ENCODE assay signal across 1 cellular context in genomic region chrX:132169554-132169953, GRCh38.
TF ChIP-seq lines count a peak whose summit lies in the region.

No MANE protein-coding gene starts in this region.

TF ChIP-seq in HepG2, 621 proteins besides CTCF, POLR2A, EP300 and RAD21 (continued from another document):
- TF ChIP-seq ZFP41 (CRISPR knock-in tag; IDR thresholded peaks at IDR 0.05; ENCODE audit: borderline replicate concordance) (no peak), GTF3A (CRISPR knock-in tag; conservative IDR thresholded peaks at IDR 0.05) (no peak), SOX5 (CRISPR knock-in tag; IDR thresholded peaks at IDR 0.05; ENCODE audit: borderline replicate concordance) (no peak), HNF4A (CRISPR knock-in tag; IDR thresholded peaks at IDR 0.05) (peak; percentile 34; the same call in 1 of the 2 replicates), MED13 (CRISPR knock-in tag; IDR thresholded peaks at IDR 0.05) (no peak), HDAC1 (CRISPR knock-in tag; IDR thresholded peaks at IDR 0.05) (no peak), NR2F2 (IDR thresholded peaks at IDR 0.05; ENCODE audit: borderline replicate concordance, low read depth) (0 out of 2 replicates have a peak, but pooled peaks have one; percentile 42)
